8 cellular contexts compared by ENCODE assay signal in genomic region chr11:45982656-45983470, GRCh38.
DNase-seq lines count a peak whose midpoint lies in the region; ATAC-seq and TF ChIP-seq lines count a peak whose summit lies in the region.

No MANE protein-coding gene starts in this region.

- H3K27me3 ChIP-seq in adrenal gland = no peaks in the 10 kb centered on the region
- no peaks in the 10 kb centered on the region for H3K27me3 ChIP-seq in vagina

- peaks cover 0 to 14% (median 10%) of the 10 kb centered on the region in 3 donors for H3K36me3 Mint-ChIP-seq in immature natural killer cell
- peaks cover 22% of the 10 kb centered on the region for H3K36me3 Mint-ChIP-seq in stimulated activated effector memory CD8-positive, alpha-beta T cell treated with anti-CD3 and anti-CD28 coated beads, Interleukin-12 subunit alpha, Interleukin-12 subunit beta, amount 100 ng/mL, for 72 hours

- no peak for TF ChIP-seq POLR2A in adrenal gland (IDR thresholded peaks at IDR 0.05)
- no peak for TF ChIP-seq POLR2A in vagina (IDR thresholded peaks at IDR 0.05)

- ATAC-seq in stimulated activated effector memory CD8-positive, alpha-beta T cell treated with anti-CD3 and anti-CD28 coated beads, Interleukin-12 subunit alpha, Interleukin-12 subunit beta, amount 100 ng/mL, for 72 hours = peak; percentile 82
- ATAC-seq in HG02763 (IDR thresholded peaks at IDR 0.05; ENCODE audit: unreplicated experiment) = no peak
- no peak for ATAC-seq in HG02973 (IDR thresholded peaks at IDR 0.05; ENCODE audit: unreplicated experiment)

- H3K4me3 ChIP-seq in adrenal gland = no peak overlapping the region
- no peak overlapping the region for H3K4me3 ChIP-seq in vagina

- no peak overlapping the region for H3K4me3 Mint-ChIP-seq in immature natural killer cell
- H3K4me3 Mint-ChIP-seq in stimulated activated effector memory CD8-positive, alpha-beta T cell treated with anti-CD3 and anti-CD28 coated beads, Interleukin-12 subunit alpha, Interleukin-12 subunit beta, amount 100 ng/mL, for 72 hours = no peak overlapping the region

- no peak overlapping the region for H3K27ac ChIP-seq in adrenal gland
- H3K27ac ChIP-seq in vagina = no peak overlapping the region

- TF ChIP-seq CTCF in adrenal gland (IDR thresholded peaks at IDR 0.05) (no peak), vagina (IDR thresholded peaks at IDR 0.05) (no peak)

- no peaks in the 10 kb centered on the region for H3K9me3 Mint-ChIP-seq in immature natural killer cell
- no peaks in the 10 kb centered on the region for H3K9me3 Mint-ChIP-seq in stimulated activated effector memory CD8-positive, alpha-beta T cell treated with anti-CD3 and anti-CD28 coated beads, Interleukin-12 subunit alpha, Interleukin-12 subunit beta, amount 100 ng/mL, for 72 hours

- WGBS in adrenal gland, 4 donors = 35 to 39% (median 37%) methylated on average over 8 of the region's 8 CpGs

- intact Hi-C loops in adrenal gland (cut with DNase I) (no loop called here), vagina (cut with DNase I) (no loop called here)

- H3K9me3 ChIP-seq in adrenal gland (replicated peaks in 1 of 3) (no peaks in the 10 kb centered on the region), vagina (no peaks in the 10 kb centered on the region)

- H3K27ac Mint-ChIP-seq in immature natural killer cell = peak overlapping the region in 4 of 6 donors; percentile 0 to 59 (median 9)
- peak overlapping the region; percentile 12 for H3K27ac Mint-ChIP-seq in stimulated activated effector memory CD8-positive, alpha-beta T cell treated with anti-CD3 and anti-CD28 coated beads, Interleukin-12 subunit alpha, Interleukin-12 subunit beta, amount 100 ng/mL, for 72 hours

- H3K36me3 ChIP-seq in adrenal gland (replicated peaks in 1 of 2) (peaks cover 0 to 22% of the 10 kb centered on the region in 2 donors), vagina (peaks cover 0 to 18% of the 10 kb centered on the region in 2 donors)

- peaks cover 4 to 22% of the 10 kb centered on the region in 2 donors for H3K4me1 ChIP-seq in adrenal gland (replicated peaks in 1 of 2)
- peaks cover 13% of the 10 kb centered on the region for H3K4me1 ChIP-seq in vagina

- DNase-seq in AG08396 (ENCODE audit: low spot score) (peak; percentile 75), HUDEP-2 (lab: John Stamatoyannopoulos, UW; ENCODE audit: unreplicated experiment in 76 of 76) (peak in 59 of 76 experiments; percentile 7 to 80 (median 40)), adrenal gland (peak; percentile 30 to 67 (median 46)), immature natural killer cell (no peak), vagina (ENCODE audit: extremely low spot score in 2 of 2) (no peak)
- DNase-seq in stimulated activated effector memory CD8-positive, alpha-beta T cell treated with anti-CD3 and anti-CD28 coated beads, Interleukin-12 subunit alpha, Interleukin-12 subunit beta, amount 100 ng/mL, for 72 hours (ENCODE audit: low spot score in 2 of 2) = peak; percentile 5 to 59

- H3K27me3 Mint-ChIP-seq in immature natural killer cell (ENCODE audit: low read depth in 3 of 3) = no peaks in the 10 kb centered on the region

- H3K4me1 Mint-ChIP-seq in immature natural killer cell = peaks cover 22 to 54% of the 10 kb centered on the region in 2 donors
- H3K4me1 Mint-ChIP-seq in stimulated activated effector memory CD8-positive, alpha-beta T cell treated with anti-CD3 and anti-CD28 coated beads, Interleukin-12 subunit alpha, Interleukin-12 subunit beta, amount 100 ng/mL, for 72 hours = peaks cover 32% of the 10 kb centered on the region

Comparison
In these comparisons a context has a peak if more than half of its experiments do, and no peak if none do; other contexts are left out.
1. DNase-seq: peak in AG08396 (single experiment), HUDEP-2 (59 of 76), adrenal gland (7 of 7) and stimulated activated effector memory CD8-positive, alpha-beta T cell treated with anti-CD3 and anti-CD28 coated beads, Interleukin-12 subunit alpha, Interleukin-12 subunit beta, amount 100 ng/mL, for 72 hours (2 of 2); none in immature natural killer cell (0 of 3) and vagina (0 of 2).